18 cellular contexts compared by ENCODE assay signal in genomic region chrX:36422368-36422767, GRCh38.
DNase-seq lines count a peak whose midpoint lies in the region; ATAC-seq and TF ChIP-seq lines count a peak whose summit lies in the region.
"Had no signal": no experiment of that assay in that cellular context is flagged by ENCODE, and none has a peak within 500 bp of the region (broad histone marks: within the 10 kb centered on the region; RNA-seq: fewer than 3 reads in every experiment).

No MANE protein-coding gene starts in this region.

- in situ Hi-C loops in brain microvascular endothelial cell (cut with HindIII; ENCODE audit: low pct_ligation_motif_present, low sequenced_read_pairs) = no loop called here

- ATAC-seq in heart right ventricle = no peak
- ATAC-seq in SK-N-SH treated with all-trans-retinoic acid at 6 μM for 48 hours = no peak
- no peak for ATAC-seq in HG02981 (IDR thresholded peaks at IDR 0.05; ENCODE audit: unreplicated experiment)

- WGBS in HUES64 = 87% methylated on average over 1 of the region's 1 CpG
- 90 to 100% methylated on average over 1 of the region's 1 CpG for WGBS in heart right ventricle, 2 donors

- H3K27ac ChIP-seq in HUES64 (ENCODE audit: low read depth, low read length) (peak overlapping the region; percentile 41; the same call in 1 of the 2 replicates), heart right ventricle (no peak overlapping the region), brain microvascular endothelial cell (no peak overlapping the region)
- H3K27ac ChIP-seq: BLaER1 treated with 17β-estradiol and CSF1 and Interleukin-3, amounts not matched to agents 10 nM and 100 nM; GM23248 had no signal

- H3K36me3 ChIP-seq in HUES64 (ENCODE audit: insufficient read depth, low read length) (no peaks in the 10 kb centered on the region), heart right ventricle (no peaks in the 10 kb centered on the region), brain microvascular endothelial cell (replicated peaks) (no peaks in the 10 kb centered on the region)
- H3K36me3 ChIP-seq: BLaER1 treated with 17β-estradiol and CSF1 and Interleukin-3, amounts not matched to agents 10 nM and 100 nM had no signal

- intact Hi-C loops in heart right ventricle (cut with DNase I) = no loop called here

- TF ChIP-seq CTCF in heart right ventricle (IDR thresholded peaks at IDR 0.05) = no peak
- no peak for TF ChIP-seq CTCF in brain microvascular endothelial cell (IDR thresholded peaks at IDR 0.05; ENCODE audit: low read depth, low read length, missing control alignments)

- H3K9me3 ChIP-seq in HUES64 (ENCODE audit: insufficient read depth, low read depth, low read length) (no peaks in the 10 kb centered on the region), heart right ventricle (peaks cover 0 to 5% (median 0%) of the 10 kb centered on the region in 11 donors)

- H3K4me1 ChIP-seq in HUES64 (ENCODE audit: insufficient read depth, low read length) (peaks cover 7% of the 10 kb centered on the region; the same call in 1 of the 2 replicates), heart right ventricle (no peaks in the 10 kb centered on the region)
- H3K4me1 ChIP-seq: BLaER1 treated with 17β-estradiol and CSF1 and Interleukin-3, amounts not matched to agents 10 nM and 100 nM had no signal

- no peaks in the 10 kb centered on the region for H3K27me3 ChIP-seq in HUES64 (ENCODE audit: insufficient read depth, low read length)
- H3K27me3 ChIP-seq in heart right ventricle = no peaks in the 10 kb centered on the region
- no peaks in the 10 kb centered on the region for H3K27me3 ChIP-seq in brain microvascular endothelial cell (replicated peaks)

- peak; percentile 7 for DNase-seq in ELF-1 (ENCODE audit: low read depth, low spot score)
- peak; percentile 9 for DNase-seq in iPS DF 19.7 (ENCODE audit: low read depth, low spot score)
- DNase-seq in heart right ventricle = no peak
- DNase-seq in brain microvascular endothelial cell = no peak
- DNase-seq: 8988T; CD4-positive, CD25-positive, alpha-beta regulatory T cell; CD8-positive, alpha-beta memory T cell; COR-L47; DMS 273 treated with DMSO at 0.1 percent for 48 hours; DMS53; DND-41; EL; GM23248; H9 had no signal

- no peak overlapping the region for H3K9ac ChIP-seq in HUES64 (ENCODE audit: low read depth, low read length)
- H3K9ac ChIP-seq: BLaER1 treated with 17β-estradiol and CSF1 and Interleukin-3, amounts not matched to agents 10 nM and 100 nM; GM23248 had no signal

- H3K4me3 ChIP-seq in HUES64 (ENCODE audit: low read length) = no peak overlapping the region
- H3K4me3 ChIP-seq in heart right ventricle = no peak overlapping the region
- H3K4me3 ChIP-seq in brain microvascular endothelial cell (ENCODE audit: low read depth, low read length) = no peak overlapping the region
- H3K4me3 ChIP-seq: BLaER1 treated with 17β-estradiol and CSF1 and Interleukin-3, amounts not matched to agents 10 nM and 100 nM; GM23248 had no signal

TF ChIP-seq in SK-N-SH treated with all-trans-retinoic acid at 6 μM for 48 hours, 23 proteins besides CTCF, POLR2A, EP300 and RAD21:
- TF ChIP-seq ARNTL (CRISPR knock-in tag; IDR thresholded peaks at IDR 0.05; ENCODE audit: borderline replicate concordance, low read depth) (no peak), PATZ1 (CRISPR knock-in tag; IDR thresholded peaks at IDR 0.05; ENCODE audit: borderline replicate concordance) (no peak), PPARA (CRISPR knock-in tag; IDR thresholded peaks at IDR 0.05; ENCODE audit: borderline replicate concordance) (no peak), ZNF8 (CRISPR knock-in tag; IDR thresholded peaks at IDR 0.05) (no peak), TCF4 (CRISPR knock-in tag; IDR thresholded peaks at IDR 0.05; ENCODE audit: borderline replicate concordance) (no peak), BACH2 (CRISPR knock-in tag; IDR thresholded peaks at IDR 0.05; ENCODE audit: borderline replicate concordance) (no peak), ISL1 (CRISPR knock-in tag; IDR thresholded peaks at IDR 0.05) (no peak), GLIS3 (CRISPR knock-in tag; IDR thresholded peaks at IDR 0.05) (no peak), ESRRG (CRISPR knock-in tag; IDR thresholded peaks at IDR 0.05) (no peak)

Comparison
In these comparisons a context has a peak if more than half of its experiments do, and no peak if none do; other contexts are left out.
1. DNase-seq: peak in ELF-1 (single experiment) and iPS DF 19.7 (single experiment); none in heart right ventricle (0 of 2) and brain microvascular endothelial cell (single experiment).